In the genomic region with DNA sequence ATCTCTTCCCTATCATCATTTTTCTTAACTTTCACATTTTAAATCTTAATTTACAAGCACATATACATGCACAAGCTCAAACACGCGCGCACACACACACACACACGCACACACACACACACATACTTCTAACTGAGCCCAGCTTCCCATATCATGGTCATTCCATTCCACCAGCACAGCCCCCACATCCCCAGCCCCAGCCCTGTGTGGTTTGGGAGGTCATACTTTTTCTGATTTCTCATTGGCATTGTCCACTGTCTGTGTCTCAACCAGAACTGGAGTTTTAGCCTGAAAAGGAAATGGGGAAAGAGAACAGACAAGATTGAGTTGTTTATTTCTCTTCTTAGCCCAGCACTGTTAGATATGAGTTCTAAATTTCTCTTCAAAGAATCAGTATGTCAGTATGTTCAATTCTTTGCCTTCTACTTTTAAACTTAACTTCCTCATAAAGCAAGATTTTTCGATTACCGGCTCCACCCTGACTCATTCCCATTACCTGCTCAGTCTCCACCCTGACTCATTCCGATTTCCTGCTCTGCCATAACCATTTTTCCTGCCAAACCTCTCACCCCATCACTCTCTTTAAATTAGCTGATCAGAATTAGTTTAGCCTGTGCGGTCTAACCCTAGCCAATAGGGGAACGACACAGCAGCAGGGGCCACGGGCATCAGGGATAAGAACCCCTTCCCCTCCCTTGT, we compare ENCODE assay signal across 25 cellular contexts. TPM values are rescaled to one million over a fixed set of nuclear protein-coding genes. Genes with fewer than 3 reads are reported as not detected.
"Had no signal": no experiment of that assay in that cellular context is flagged by ENCODE, and none has a peak within 500 bp of the region (broad histone marks: within the 10 kb centered on the region; RNA-seq: fewer than 3 reads in every experiment).

No MANE protein-coding gene starts in this region.

- H3K4me3 ChIP-seq: Peyer's patch, SJSA1 had no signal

- H3K27ac ChIP-seq: Peyer's patch, RWPE1, SJSA1 had no signal

- ATAC-seq: activated CD4-positive, CD25-positive, alpha-beta regulatory T cell treated with anti-CD3 and anti-CD28 coated beads, Interleukin-2, amount 50 U/mL, for 24 hours; activated CD8-positive, alpha-beta T cell treated with anti-CD3 and anti-CD28 coated beads for 36 hours; activated T-cell treated with anti-CD3 and anti-CD28 coated beads, Interleukin-2, amount 50 U/mL, for 72 hours; SK-N-SH treated with all-trans-retinoic acid at 6 μM for 48 hours had no signal

- H3K9me3 ChIP-seq: Peyer's patch, SJSA1 had no signal

- H3K36me3 ChIP-seq: Peyer's patch, SJSA1 had no signal

- H3K4me1 ChIP-seq: Peyer's patch, SJSA1 had no signal

- H3K27me3 ChIP-seq: Peyer's patch, SJSA1 had no signal

- DNase-seq: activated CD4-positive, alpha-beta T cell treated with anti-CD3 and anti-CD28 coated beads for 4 hours; activated CD8-positive, alpha-beta memory T cell treated with anti-CD3 and anti-CD28 coated beads, Interleukin-2, amount 50 U/mL, for 4 hours; activated CD8-positive, alpha-beta T cell treated with anti-CD3 and anti-CD28 coated beads for 36 hours; activated gamma-delta T cell treated with Interleukin-2 at 50 U/mL for 16 hours; activated naive CD4-positive, alpha-beta T cell treated with anti-CD3 and anti-CD28 coated beads, Interleukin-2, amount 10 ng/mL, durations not matched to agents 7 days and 5 days; activated naive CD8-positive, alpha-beta T cell treated with anti-CD3 and anti-CD28 coated beads for 36 hours; activated T-cell treated with anti-CD3 and anti-CD28 coated beads, Interleukin-2, amount 50 U/mL, for 72 hours; anterior cingulate cortex; NCI-H1092; NCI-H1417; NCI-H1930; NCI-H2107; NCI-H345; NCI-H510A; NCI-H526 treated with DMSO at 0.1 percent for 48 hours; NCI-H82; OCI-M1; Peyer's patch; SHP77 had no signal

RNA-seq across cellular contexts. Expression of a gene that starts 6.4 kb away (rescaled TPM):
- total RNA-seq: activated CD8-positive, alpha-beta T cell treated with anti-CD3 and anti-CD28 coated beads for 36 hours; activated naive CD8-positive, alpha-beta T cell treated with anti-CD3 and anti-CD28 coated beads for 36 hours; activated T-cell treated with anti-CD3 and anti-CD28 coated beads, Interleukin-2, amount 50 U/mL, for 72 hours; activated T-helper 2 cell treated with anti-CD3 and anti-CD28 coated beads, Interferon-gamma antibody, Interleukin-2, Interleukin-4, amounts not matched to agents 10 μg/mL and 5 μg/mL and 100 μg/mL, durations not matched to agents 14 hours and 24 hours and 36 hours; Peyer's patch; SJSA1 had no signal
- polyA plus RNA-seq: adipose tissue had no signal

RNA-seq across cellular contexts. Expression of a gene that starts 21.4 kb away (rescaled TPM):
- total RNA-seq: activated CD8-positive, alpha-beta T cell treated with anti-CD3 and anti-CD28 coated beads for 36 hours; activated naive CD8-positive, alpha-beta T cell treated with anti-CD3 and anti-CD28 coated beads for 36 hours; activated T-cell treated with anti-CD3 and anti-CD28 coated beads, Interleukin-2, amount 50 U/mL, for 72 hours; activated T-helper 2 cell treated with anti-CD3 and anti-CD28 coated beads, Interferon-gamma antibody, Interleukin-2, Interleukin-4, amounts not matched to agents 10 μg/mL and 5 μg/mL and 100 μg/mL, durations not matched to agents 14 hours and 24 hours and 36 hours; Peyer's patch; SJSA1 had no signal
- polyA plus RNA-seq: adipose tissue had no signal

RNA-seq across cellular contexts. Expression of a gene that starts 35.3 kb away (rescaled TPM):
- total RNA-seq: activated CD8-positive, alpha-beta T cell treated with anti-CD3 and anti-CD28 coated beads for 36 hours; activated naive CD8-positive, alpha-beta T cell treated with anti-CD3 and anti-CD28 coated beads for 36 hours; activated T-cell treated with anti-CD3 and anti-CD28 coated beads, Interleukin-2, amount 50 U/mL, for 72 hours; activated T-helper 2 cell treated with anti-CD3 and anti-CD28 coated beads, Interferon-gamma antibody, Interleukin-2, Interleukin-4, amounts not matched to agents 10 μg/mL and 5 μg/mL and 100 μg/mL, durations not matched to agents 14 hours and 24 hours and 36 hours; Peyer's patch; SJSA1 had no signal
- polyA plus RNA-seq: adipose tissue had no signal
